ENCODE assay signal across 8 cellular contexts in genomic region chr19:52398091-52398461, GRCh38. TPM values are rescaled to one million over a fixed set of nuclear protein-coding genes. Genes with fewer than 3 reads are reported as not detected.
DNase-seq lines count a peak whose midpoint lies in the region; ATAC-seq, FAIRE-seq and TF ChIP-seq lines count a peak whose summit lies in the region.

No MANE protein-coding gene starts in this region.

- ATAC-seq in GM21390 (IDR thresholded peaks at IDR 0.05; ENCODE audit: unreplicated experiment) (no peak), HG03432 (IDR thresholded peaks at IDR 0.05; ENCODE audit: unreplicated experiment) (no peak)

- peaks cover 23% of the 10 kb centered on the region for H3K9me3 ChIP-seq in HUES48 (ENCODE audit: control insufficient read depth, insufficient read depth, low read length)
- H3K9me3 ChIP-seq in keratinocyte (ENCODE audit: control insufficient read depth, low read depth, low read length) = peaks cover 6% of the 10 kb centered on the region
- peaks cover 4 to 34% (median 21%) of the 10 kb centered on the region in 5 donors for H3K9me3 ChIP-seq in subcutaneous abdominal adipose tissue (ENCODE audit: control insufficient read depth in 5 of 5, low read length in 5 of 5)

- peak overlapping the region; percentile 85 for H3K4me3 ChIP-seq in GM08714 (ENCODE audit: low read length)
- peak overlapping the region; percentile 73 for H3K4me3 ChIP-seq in HUES48 (ENCODE audit: low read depth, low read length)
- peak overlapping the region; percentile 84 for H3K4me3 ChIP-seq in astrocyte of the cerebellum (ENCODE audit: low read depth, low read length)
- peak overlapping the region; percentile 71 to 87 (median 80) for H3K4me3 ChIP-seq in keratinocyte (ENCODE audit: control insufficient read depth in 2 of 3, extremely low read depth in 1 of 3, insufficient read depth in 2 of 3, low read depth in 1 of 3, low read length in 3 of 3)
- H3K4me3 ChIP-seq in subcutaneous abdominal adipose tissue (ENCODE audit: low read depth in 1 of 5, low read length in 5 of 5) = peak overlapping the region; percentile 97 to 100 (median 99)

- H3K4me1 ChIP-seq in HUES48 (ENCODE audit: control insufficient read depth, insufficient read depth, low read length) (no peaks in the 10 kb centered on the region), keratinocyte (ENCODE audit: control insufficient read depth, extremely low read depth, insufficient read depth, low read length) (peaks cover 12% of the 10 kb centered on the region), subcutaneous abdominal adipose tissue (ENCODE audit: control insufficient read depth in 5 of 5, insufficient read depth in 5 of 5, low read length in 5 of 5) (peaks cover 0 to 21% (median 20%) of the 10 kb centered on the region in 5 donors)

- H3K9ac ChIP-seq in HUES48 (ENCODE audit: low read depth, low read length) (peak overlapping the region; percentile 44; the same call in 1 of the 2 replicates), keratinocyte (ENCODE audit: control insufficient read depth, extremely low read depth, insufficient read depth, low read length) (peak overlapping the region; percentile 90), subcutaneous abdominal adipose tissue (ENCODE audit: low read length in 5 of 5) (peak overlapping the region; percentile 78 to 90 (median 89))

- TF ChIP-seq CTCF in astrocyte of the cerebellum (IDR thresholded peaks at IDR 0.05; ENCODE audit: low read depth, low read length, missing control alignments) (no peak), keratinocyte (optimal IDR thresholded peaks at IDR 0.05 in 1 of 3, IDR thresholded peaks at IDR 0.05 in 1 of 3, conservative IDR thresholded peaks at IDR 0.05 in 1 of 3; ENCODE audit: extremely low read depth in 1 of 3, insufficient read depth in 2 of 3, low read length in 3 of 3) (peak in 1 of 3 experiments; percentile 39)

- H3K9me1 ChIP-seq in keratinocyte (ENCODE audit: control insufficient read depth, extremely low read depth, insufficient read depth, low read length) = no peaks in the 10 kb centered on the region

- dilution Hi-C loops in keratinocyte (cut with MboI; ENCODE audit: extremely low pct_ligation_motif_present, low sequenced_read_pairs) = no loop called here

- peak overlapping the region; percentile 91 for H3K4me2 ChIP-seq in keratinocyte (ENCODE audit: control insufficient read depth, extremely low read depth, insufficient read depth, low read depth, low read length)

- no peaks in the 10 kb centered on the region for H3K27me3 ChIP-seq in HUES48 (ENCODE audit: control insufficient read depth, insufficient read depth, low read length)
- H3K27me3 ChIP-seq in keratinocyte (ENCODE audit: control insufficient read depth, extremely low read depth, insufficient read depth, low read length) = no peaks in the 10 kb centered on the region
- no peaks in the 10 kb centered on the region for H3K27me3 ChIP-seq in subcutaneous abdominal adipose tissue (ENCODE audit: control insufficient read depth in 5 of 5, insufficient read depth in 4 of 5, low read length in 5 of 5)

- in situ Hi-C loops in astrocyte of the cerebellum (cut with HindIII; ENCODE audit: low sequenced_read_pairs) = no loop called here

- FAIRE-seq in keratinocyte (lab: Jason Lieb, UNC) = no peak

- no peak overlapping the region for H3K27ac ChIP-seq in HUES48 (ENCODE audit: low read depth, low read length)
- peak overlapping the region; percentile 86 for H3K27ac ChIP-seq in keratinocyte (ENCODE audit: control insufficient read depth, insufficient read depth, low read length)
- peak overlapping the region; percentile 67 for H3K27ac ChIP-seq in subcutaneous abdominal adipose tissue (ENCODE audit: low read depth, low read length)

- H3K36me3 ChIP-seq in HUES48 (ENCODE audit: control insufficient read depth, insufficient read depth, low read length) (peaks cover 10% of the 10 kb centered on the region), keratinocyte (ENCODE audit: control insufficient read depth in 2 of 2, extremely low read depth in 1 of 2, insufficient read depth in 2 of 2, low read length in 2 of 2) (peaks cover 0 to 10% of the 10 kb centered on the region in 2 experiments), subcutaneous abdominal adipose tissue (ENCODE audit: control insufficient read depth in 5 of 5, insufficient read depth in 5 of 5, low read length in 5 of 5) (peaks cover 11 to 49% (median 40%) of the 10 kb centered on the region in 5 donors)

- H2AFZ ChIP-seq in keratinocyte (ENCODE audit: control insufficient read depth, low read length) = peak overlapping the region; percentile 98

- peaks cover 2% of the 10 kb centered on the region for H3K79me2 ChIP-seq in keratinocyte (ENCODE audit: control insufficient read depth, insufficient read depth, low read length)

- DNase-seq in astrocyte of the cerebellum (ENCODE audit: low read depth) (no peak), keratinocyte (ENCODE audit: low read depth, low spot score) (no peak), NCI-H2171 (lab: John Stamatoyannopoulos, UW) (no peak)

- H4K20me1 ChIP-seq in keratinocyte (ENCODE audit: control insufficient read depth, extremely low read depth, insufficient read depth, low read length) = no peaks in the 10 kb centered on the region

RNA-seq across cellular contexts. Expression of gene ZNF528, which starts 0.4 kb away (rescaled TPM):
- polyA plus RNA-seq in keratinocyte = 11.1 to 24.9 TPM (median 18.6 TPM) in 3 replicates
- 11.8 TPM for polyA plus RNA-seq in keratinocyte (2011; ENCODE audit: low read depth)
- 10.2 and 19.2 TPM in 2 replicates for polyA plus RNA-seq in keratinocyte (2011; cell fraction: cytosol; rRNA removed)
- 73.9 and 80.4 TPM in 2 replicates for polyA plus RNA-seq in keratinocyte (2011; cell fraction: nucleus; rRNA removed)
- polyA plus RNA-seq in keratinocyte (2012; ENCODE audit: low replicate concordance) = 8.4 and 11.5 TPM in 2 replicates
- 3.4 to 19.2 TPM (median 12.8 TPM) in 3 replicates for polyA minus RNA-seq in keratinocyte
- polyA minus RNA-seq in keratinocyte (2011; cell fraction: cytosol; rRNA and poly(A)+ RNA removed) = 6.9 TPM
- polyA minus RNA-seq in keratinocyte (2011; cell fraction: nucleus; rRNA and poly(A)+ RNA removed) = 20.5 and 40.3 TPM in 2 replicates

RNA-seq across cellular contexts. Expression of gene ZNF880, which starts 28.4 kb away (rescaled TPM):
- polyA plus RNA-seq in keratinocyte = 18.7 to 23.9 TPM (median 19.6 TPM) in 3 replicates
- 13.4 TPM for polyA plus RNA-seq in keratinocyte (2011; ENCODE audit: low read depth)
- polyA plus RNA-seq in keratinocyte (2011; cell fraction: cytosol; rRNA removed) = 24.5 and 34.1 TPM in 2 replicates
- 23.8 and 31.6 TPM in 2 replicates for polyA plus RNA-seq in keratinocyte (2011; cell fraction: nucleus; rRNA removed)
- polyA plus RNA-seq in keratinocyte (2012; ENCODE audit: low replicate concordance) = 16.6 and 24.4 TPM in 2 replicates
- polyA minus RNA-seq in keratinocyte = 2.9 to 22.2 TPM (median 17.8 TPM) in 3 replicates
- 17.6 TPM for polyA minus RNA-seq in keratinocyte (2011; cell fraction: cytosol; rRNA and poly(A)+ RNA removed)
- polyA minus RNA-seq in keratinocyte (2011; cell fraction: nucleus; rRNA and poly(A)+ RNA removed) = 7.6 and 13.0 TPM in 2 replicates

RNA-seq across cellular contexts. Expression of gene ZNF534, which starts 30.9 kb away (rescaled TPM):
- 0.05 TPM in 1 of 3 replicates, not detected in the others for polyA plus RNA-seq in keratinocyte
- not detected for polyA plus RNA-seq in keratinocyte (2011; ENCODE audit: low read depth)
- not detected in 2 replicates for polyA plus RNA-seq in keratinocyte (2011; cell fraction: cytosol; rRNA removed)
- 0.07 TPM in 1 of 2 replicates, not detected in the other for polyA plus RNA-seq in keratinocyte (2011; cell fraction: nucleus; rRNA removed)
- not detected in 2 replicates for polyA plus RNA-seq in keratinocyte (2012; ENCODE audit: low replicate concordance)
- polyA minus RNA-seq in keratinocyte = not detected in 3 replicates
- polyA minus RNA-seq in keratinocyte (2011; cell fraction: cytosol; rRNA and poly(A)+ RNA removed) = not detected
- polyA minus RNA-seq in keratinocyte (2011; cell fraction: nucleus; rRNA and poly(A)+ RNA removed) = not detected in 2 replicates

RNA-seq across cellular contexts. Expression of gene ZNF578, which starts 55.3 kb away (rescaled TPM):
- 0.44 to 1.1 TPM (median 0.79 TPM) in 3 replicates for polyA plus RNA-seq in keratinocyte
- 0.55 TPM for polyA plus RNA-seq in keratinocyte (2011; ENCODE audit: low read depth)
- 0.53 and 1.3 TPM in 2 replicates for polyA plus RNA-seq in keratinocyte (2011; cell fraction: cytosol; rRNA removed)
- 2.1 and 2.7 TPM in 2 replicates for polyA plus RNA-seq in keratinocyte (2011; cell fraction: nucleus; rRNA removed)
- polyA plus RNA-seq in keratinocyte (2012; ENCODE audit: low replicate concordance) = 0.54 and 0.85 TPM in 2 replicates
- 0.16 to 2.3 TPM (median 1.5 TPM) in 3 replicates for polyA minus RNA-seq in keratinocyte
- polyA minus RNA-seq in keratinocyte (2011; cell fraction: cytosol; rRNA and poly(A)+ RNA removed) = 1.7 TPM
- 2.8 and 7.1 TPM in 2 replicates for polyA minus RNA-seq in keratinocyte (2011; cell fraction: nucleus; rRNA and poly(A)+ RNA removed)
